In genomic region chr10:5574642-5575131, GRCh38 we compare ENCODE assay signal across 1 cellular context.
TF ChIP-seq lines count a peak whose summit lies in the region.

No MANE protein-coding gene starts in this region.

TF ChIP-seq in HepG2, 621 proteins besides CTCF, POLR2A, EP300 and RAD21 (continued from another document):
- TF ChIP-seq ZSCAN30 (CRISPR knock-in tag; IDR thresholded peaks at IDR 0.05) (no peak), ZNF766 (CRISPR knock-in tag; IDR thresholded peaks at IDR 0.05; ENCODE audit: borderline replicate concordance) (no peak), ZNF160 (CRISPR knock-in tag; IDR thresholded peaks at IDR 0.05) (no peak), NRL (CRISPR knock-in tag; IDR thresholded peaks at IDR 0.05; ENCODE audit: borderline replicate concordance) (no peak), ZSCAN25 (CRISPR knock-in tag; IDR thresholded peaks at IDR 0.05) (peak; percentile 81), ZFP36L2 (CRISPR knock-in tag; IDR thresholded peaks at IDR 0.05) (no peak), RBFOX2 (IDR thresholded peaks at IDR 0.05; ENCODE audit: low read depth, low read length) (no peak), ZNF580 (CRISPR knock-in tag; IDR thresholded peaks at IDR 0.05; ENCODE audit: borderline replicate concordance, low read depth) (no peak), ZNF225 (CRISPR knock-in tag; IDR thresholded peaks at IDR 0.05) (peak; percentile 32; the same call in 1 of the 2 replicates), ZKSCAN8 (CRISPR knock-in tag; IDR thresholded peaks at IDR 0.05; ENCODE audit: borderline replicate concordance) (no peak), NCOA2 (CRISPR knock-in tag; IDR thresholded peaks at IDR 0.05) (no peak), ZNF549 (CRISPR knock-in tag; IDR thresholded peaks at IDR 0.05) (no peak), ZNF414 (CRISPR knock-in tag; IDR thresholded peaks at IDR 0.05) (no peak), ZNF546 (CRISPR knock-in tag; conservative IDR thresholded peaks at IDR 0.05) (no peak), RBM22 (optimal IDR thresholded peaks at IDR 0.05; ENCODE audit: low read length) (no peak), FOSL1 (CRISPR knock-in tag; IDR thresholded peaks at IDR 0.05; ENCODE audit: borderline replicate concordance) (no peak), CSRNP1 (CRISPR knock-in tag; IDR thresholded peaks at IDR 0.05) (no peak), HCFC1 (IDR thresholded peaks at IDR 0.05; ENCODE audit: low read depth, low read length) (no peak), TEAD3 (CRISPR knock-in tag; optimal IDR thresholded peaks at IDR 0.05; ENCODE audit: borderline replicate concordance) (peak; percentile 60), SMAD3 (CRISPR knock-in tag; IDR thresholded peaks at IDR 0.05) (no peak), ZFX (CRISPR knock-in tag; IDR thresholded peaks at IDR 0.05; ENCODE audit: low read depth) (no peak)
